31 cellular contexts compared by ENCODE assay signal in genomic region chr20:61839223-61839911, GRCh38.
"Had no signal": no experiment of that assay in that cellular context is flagged by ENCODE, and none has a peak within 500 bp of the region (broad histone marks: within the 10 kb centered on the region; RNA-seq: fewer than 3 reads in every experiment).

No MANE protein-coding gene starts in this region.

- H3K27me3 Mint-ChIP-seq: activated naive CD8-positive, alpha-beta T cell; stimulated activated memory B cell treated with anti-CD40 and anti-IgM and Interleukin-4, amounts not matched to agents 10 μg/mL and 1 μg/mL and 100 μg/mL, for 72 hours; stimulated activated naive CD8-positive, alpha-beta T cell treated with anti-CD3 and anti-CD28 coated beads, Interleukin-15, amount 100 ng/mL, for 72 hours had no signal

- H3K9me3 ChIP-seq: pancreas, prostate gland, sigmoid colon had no signal

- H3K27ac ChIP-seq: cardiac muscle cell, coronary artery, pancreas, prostate gland, sigmoid colon had no signal

- H3K36me3 Mint-ChIP-seq: activated naive CD8-positive, alpha-beta T cell; immature natural killer cell; stimulated activated memory B cell treated with anti-CD40 and anti-IgM and Interleukin-4, amounts not matched to agents 10 μg/mL and 1 μg/mL and 100 μg/mL, for 72 hours had no signal

- H3K9me3 Mint-ChIP-seq: activated T-cell treated with anti-CD3 and anti-CD28 coated beads, Interleukin-2, amount 50 U/mL, for 72 hours; immature natural killer cell; nephron progenitor cell; stimulated activated memory B cell treated with anti-CD40 and anti-IgM and Interleukin-4, amounts not matched to agents 10 μg/mL and 1 μg/mL and 100 μg/mL, for 72 hours; stimulated activated naive CD8-positive, alpha-beta T cell treated with anti-CD3 and anti-CD28 coated beads, Interleukin-15, amount 100 ng/mL, for 72 hours; T-helper 2 cell treated with Interferon-gamma antibody and Interleukin-4, amounts not matched to agents 5 μg/mL and 100 μg/mL, for 36 hours had no signal

- H3K4me1 ChIP-seq: pancreas, prostate gland, sigmoid colon had no signal

- FAIRE-seq: kidney, pancreas had no signal

- H3K4me3 Mint-ChIP-seq: activated naive CD8-positive, alpha-beta T cell; activated T-cell treated with anti-CD3 and anti-CD28 coated beads, Interleukin-2, amount 50 U/mL, for 72 hours; immature natural killer cell; nephron progenitor cell; stimulated activated memory B cell treated with anti-CD40 and anti-IgM and Interleukin-4, amounts not matched to agents 10 μg/mL and 1 μg/mL and 100 μg/mL, for 72 hours; stimulated activated naive CD8-positive, alpha-beta T cell treated with anti-CD3 and anti-CD28 coated beads, Interleukin-15, amount 100 ng/mL, for 72 hours; T-helper 2 cell treated with Interferon-gamma antibody and Interleukin-4, amounts not matched to agents 5 μg/mL and 100 μg/mL, for 36 hours had no signal

- H3K4me2 ChIP-seq: smooth muscle cell had no signal

- ATAC-seq: activated T-cell treated with anti-CD3 and anti-CD28 coated beads, Interleukin-2, amount 50 U/mL, for 72 hours; left colon; pancreas; stimulated activated memory B cell treated with anti-CD40 and anti-IgM and Interleukin-4, amounts not matched to agents 10 μg/mL and 1 μg/mL and 100 μg/mL, for 72 hours; stimulated activated naive CD8-positive, alpha-beta T cell treated with anti-CD3 and anti-CD28 coated beads, Interleukin-15, amount 100 ng/mL, for 72 hours had no signal

- H3K36me3 ChIP-seq: cardiac muscle cell, pancreas, prostate gland, sigmoid colon had no signal

- H3K27me3 ChIP-seq: cardiac muscle cell, dorsolateral prefrontal cortex, pancreas, sigmoid colon had no signal

- H3K27ac Mint-ChIP-seq: activated naive CD8-positive, alpha-beta T cell; activated T-cell treated with anti-CD3 and anti-CD28 coated beads, Interleukin-2, amount 50 U/mL, for 72 hours; immature natural killer cell; nephron progenitor cell; stimulated activated memory B cell treated with anti-CD40 and anti-IgM and Interleukin-4, amounts not matched to agents 10 μg/mL and 1 μg/mL and 100 μg/mL, for 72 hours; stimulated activated naive CD8-positive, alpha-beta T cell treated with anti-CD3 and anti-CD28 coated beads, Interleukin-15, amount 100 ng/mL, for 72 hours; T-helper 2 cell treated with Interferon-gamma antibody and Interleukin-4, amounts not matched to agents 5 μg/mL and 100 μg/mL, for 36 hours had no signal

- DNase-seq: activated CD4-positive, alpha-beta T cell treated with anti-CD3 and anti-CD28 coated beads for 4 hours; activated CD4-positive, alpha-beta T cell treated with anti-CD3 and anti-CD28 coated beads, Interleukin-2, amount 50 U/mL, for 4 hours; activated CD4-positive, CD25-positive, alpha-beta regulatory T cell; activated naive CD4-positive, alpha-beta T cell; activated T-cell treated with anti-CD3 and anti-CD28 coated beads for 4 hours; activated T-cell treated with anti-CD3 and anti-CD28 coated beads, Interleukin-2, amount 50 U/mL, for 72 hours; cerebellar nuclear complex; dorsolateral prefrontal cortex; effector memory CD4-positive, alpha-beta T cell; head of caudate nucleus; hypothalamus; immature natural killer cell; left colon; nephron progenitor cell; sigmoid colon; stimulated activated CD4-positive, alpha-beta T cell treated with anti-CD3 and anti-CD28 coated beads, Interleukin-1b, Interleukin-23, amount 100 ng/mL, for 48 hours; stimulated activated CD4-positive, alpha-beta T cell treated with anti-CD3 and anti-CD28 coated beads, Interleukin-4, amount 100 ng/mL, for 4 hours; stimulated activated CD8-positive, alpha-beta memory T cell treated with anti-CD3 and anti-CD28 coated beads, Interleukin-4, amount 100 ng/mL, for 48 hours; stimulated activated naive CD8-positive, alpha-beta T cell treated with anti-CD3 and anti-CD28 coated beads, Interleukin-15, amount 100 ng/mL, for 72 hours; substantia nigra; T-helper 1 cell had no signal

- H3K4me1 Mint-ChIP-seq: immature natural killer cell; stimulated activated memory B cell treated with anti-CD40 and anti-IgM and Interleukin-4, amounts not matched to agents 10 μg/mL and 1 μg/mL and 100 μg/mL, for 72 hours; stimulated activated naive CD8-positive, alpha-beta T cell treated with anti-CD3 and anti-CD28 coated beads, Interleukin-15, amount 100 ng/mL, for 72 hours had no signal

- H3K4me3 ChIP-seq: cardiac muscle cell, coronary artery, dorsolateral prefrontal cortex, lung, pancreas, prostate gland, sigmoid colon, smooth muscle cell had no signal
